In the genomic region with DNA sequence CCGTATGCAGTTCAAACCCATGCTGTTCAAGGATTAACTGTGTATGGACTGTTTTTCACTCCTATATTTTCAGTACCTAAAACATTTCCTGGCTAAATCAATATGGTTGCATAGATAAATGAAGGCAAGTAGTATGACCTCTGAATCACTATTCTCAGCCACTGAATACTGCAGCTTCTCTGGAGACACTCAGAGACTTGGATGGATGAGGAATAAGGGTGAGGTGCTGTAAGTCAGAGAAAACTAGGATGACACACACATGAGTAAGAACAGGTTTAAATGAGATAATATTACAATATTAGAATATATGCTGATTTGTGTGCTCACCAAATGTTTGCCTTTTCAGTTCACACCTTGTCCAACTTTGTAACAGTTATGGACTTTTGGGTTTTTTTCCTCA, we compare ENCODE assay signal across 1 cellular context.
TF ChIP-seq lines count a peak whose summit lies in the region.

No MANE protein-coding gene starts in this region.

TF ChIP-seq in HepG2, 621 proteins besides CTCF, POLR2A, EP300 and RAD21 (continued from another document):
- TF ChIP-seq, protein P1, sequence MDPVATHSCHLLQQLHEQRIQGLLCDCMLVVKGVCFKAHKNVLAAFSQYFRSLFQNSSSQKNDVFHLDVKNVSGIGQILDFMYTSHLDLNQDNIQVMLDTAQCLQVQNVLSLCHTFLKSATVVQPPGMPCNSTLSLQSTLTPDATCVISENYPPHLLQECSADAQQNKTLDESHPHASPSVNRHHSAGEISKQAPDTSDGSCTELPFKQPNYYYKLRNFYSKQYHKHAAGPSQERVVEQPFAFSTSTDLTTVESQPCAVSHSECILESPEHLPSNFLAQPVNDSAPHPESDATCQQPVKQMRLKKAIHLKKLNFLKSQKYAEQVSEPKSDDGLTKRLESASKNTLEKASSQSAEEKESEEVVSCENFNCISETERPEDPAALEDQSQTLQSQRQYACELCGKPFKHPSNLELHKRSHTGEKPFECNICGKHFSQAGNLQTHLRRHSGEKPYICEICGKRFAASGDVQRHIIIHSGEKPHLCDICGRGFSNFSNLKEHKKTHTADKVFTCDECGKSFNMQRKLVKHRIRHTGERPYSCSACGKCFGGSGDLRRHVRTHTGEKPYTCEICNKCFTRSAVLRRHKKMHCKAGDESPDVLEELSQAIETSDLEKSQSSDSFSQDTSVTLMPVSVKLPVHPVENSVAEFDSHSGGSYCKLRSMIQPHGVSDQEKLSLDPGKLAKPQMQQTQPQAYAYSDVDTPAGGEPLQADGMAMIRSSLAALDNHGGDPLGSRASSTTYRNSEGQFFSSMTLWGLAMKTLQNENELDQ (CRISPR knock-in tag; IDR thresholded peaks at IDR 0.05; ENCODE audit: borderline replicate concordance): no peak
- TF ChIP-seq YEATS2 (CRISPR knock-in tag; IDR thresholded peaks at IDR 0.05; ENCODE audit: borderline replicate concordance) (no peak), ZNF260 (CRISPR knock-in tag; IDR thresholded peaks at IDR 0.05; ENCODE audit: borderline replicate concordance, low read depth) (no peak)
